10 cellular contexts compared by ENCODE assay signal in genomic region chr4:42398448-42399355, GRCh38. TPM values are rescaled to one million over a fixed set of nuclear protein-coding genes. Genes with fewer than 3 reads are reported as not detected.
DNase-seq lines count a peak whose midpoint lies in the region; ATAC-seq, FAIRE-seq and TF ChIP-seq lines count a peak whose summit lies in the region.
"Had no signal": no experiment of that assay in that cellular context is flagged by ENCODE, and none has a peak within 500 bp of the region (broad histone marks: within the 10 kb centered on the region; RNA-seq: fewer than 3 reads in every experiment).

No MANE protein-coding gene starts in this region.

- no peaks in the 10 kb centered on the region for H3K36me3 Mint-ChIP-seq in activated naive CD4-positive, alpha-beta T cell treated with anti-CD3 and anti-CD28 coated beads, Interleukin-2, amount 50 U/mL, for 24 hours

- H3K4me3 ChIP-seq in GM12878, result peak overlapping the region; percentile 83

- SMC1A ChIA-PET in GM12878 (lab: Charles Lee; ENCODE audit: uncharacterized antibody, unreplicated experiment), result interaction anchor here (2.8 kb wide), 1 partner anchor 28 kb away, joined by 9 read pairs; no protein-coding TSS in a partner anchor

- TF ChIP-seq RAD21 in GM12878 (IDR thresholded peaks at IDR 0.05; ENCODE audit: insufficient read depth, low read depth, low read length), result no peak

- TF ChIP-seq EP300 in GM12878 (IDR thresholded peaks at IDR 0.05; ENCODE audit: borderline replicate concordance in 1 of 2, control insufficient read depth in 1 of 2, low read depth in 2 of 2, low read length in 2 of 2), result no peak

- peaks cover 41% of the 10 kb centered on the region for H3K27me3 Mint-ChIP-seq in activated naive CD4-positive, alpha-beta T cell treated with anti-CD3 and anti-CD28 coated beads, Interleukin-2, amount 50 U/mL, for 24 hours

- no peaks in the 10 kb centered on the region for H3K36me3 ChIP-seq in GM12878 (ENCODE audit: control insufficient read depth in 2 of 2, insufficient read depth in 2 of 2, low read length in 1 of 2)

- no peak for DNase-seq in activated naive CD4-positive, alpha-beta T cell (lab: John Stamatoyannopoulos, UW)
- DNase-seq in GM12878 (ENCODE audit: low read depth, low spot score), result no peak
- peak; percentile 2 to 35 for DNase-seq in lung microvascular endothelial cell (ENCODE audit: low read depth in 2 of 2)
- DNase-seq in stimulated activated CD4-positive, alpha-beta T cell treated with anti-CD3 and anti-CD28 coated beads, Interleukin-4, amount 100 ng/mL, for 1 hour, result no peak
- DNase-seq in occipital lobe (lab: John Stamatoyannopoulos, UW), result no peak
- DNase-seq in nucleus accumbens (lab: John Stamatoyannopoulos, UW), result no peak

- H3K27ac Mint-ChIP-seq in activated naive CD4-positive, alpha-beta T cell treated with anti-CD3 and anti-CD28 coated beads, Interleukin-2, amount 50 U/mL, for 24 hours, result no peak overlapping the region

- H3K4me2 ChIP-seq in GM12878 (ENCODE audit: control insufficient read depth, insufficient read depth), result peak overlapping the region; percentile 85

- POLR2A ChIA-PET in GM12878 (lab: Charles Lee), result no interaction called here

- no peak overlapping the region for H3K27ac ChIP-seq in GM12878 (ENCODE audit: control insufficient read depth, insufficient read depth)

- RAD21 ChIA-PET in GM12878 (lab: Charles Lee; ENCODE audit: unreplicated experiment), result no interaction called here

- no peak for FAIRE-seq in GM12878 (lab: Jason Lieb, UNC)
- FAIRE-seq: keratinocyte had no signal

- no TSS peak for BruUV-seq in GM12878 (replicated peaks; lab: Mats Ljungman, UMichigan)

- TF ChIP-seq POLR2A in GM12878 (IDR thresholded peaks at IDR 0.05; ENCODE audit: low read depth, low read length), result no peak

- CTCF ChIA-PET in GM12878 (lab: Yijun Ruan, JAX), result interaction anchor here (1.7 kb wide), 1 partner anchor 119 kb away, joined by 4 read pairs; no protein-coding TSS in a partner anchor

- intact Hi-C loops in GM12878 (cut with micrococcal nuclease; ENCODE audit: unreplicated experiment), result loop anchor here (2.0 to 10.0 kb wide), 2 partner anchors 116 to 466 kb away; no protein-coding TSS in a partner anchor

- in situ Hi-C loops in GM12878 (cut with MboI), result no loop called here

- H4K20me1 ChIP-seq in GM12878 (ENCODE audit: control insufficient read depth, insufficient read depth), result no peaks in the 10 kb centered on the region

- H3K27me3 ChIP-seq in GM12878 (replicated peaks in 1 of 2; ENCODE audit: control insufficient read depth in 2 of 2, insufficient read depth in 2 of 2, low read length in 1 of 2), result peaks cover 2 to 10% of the 10 kb centered on the region in 2 experiments

- peak overlapping the region; percentile 66 for H3K4me3 Mint-ChIP-seq in activated naive CD4-positive, alpha-beta T cell treated with anti-CD3 and anti-CD28 coated beads, Interleukin-2, amount 50 U/mL, for 24 hours

- H3K9me3 ChIP-seq in GM12878 (replicated peaks; ENCODE audit: control insufficient read depth, insufficient read depth, low read length), result no peaks in the 10 kb centered on the region

- no peaks in the 10 kb centered on the region for H3K9me3 Mint-ChIP-seq in activated naive CD4-positive, alpha-beta T cell treated with anti-CD3 and anti-CD28 coated beads, Interleukin-2, amount 50 U/mL, for 24 hours

- no peak for TF ChIP-seq CTCF in GM12878 (IDR thresholded peaks at IDR 0.05 in 2 of 3, conservative IDR thresholded peaks at IDR 0.05 in 1 of 3; ENCODE audit: control insufficient read depth in 2 of 3, extremely low read depth in 1 of 3, insufficient read depth in 1 of 3, low read depth in 3 of 3, low read length in 3 of 3)

- peak overlapping the region; percentile 23; the same call in 1 of the 2 replicates for H3K9ac ChIP-seq in GM12878 (ENCODE audit: control insufficient read depth, insufficient read depth, low read length)

- H2AFZ ChIP-seq in GM12878 (ENCODE audit: control insufficient read depth, low read depth, low read length), result no peak overlapping the region; the same call in 1 of the 2 replicates

- H3K4me1 Mint-ChIP-seq in activated naive CD4-positive, alpha-beta T cell treated with anti-CD3 and anti-CD28 coated beads, Interleukin-2, amount 50 U/mL, for 24 hours, result peaks cover 25% of the 10 kb centered on the region

- no peak for ATAC-seq in GM12878
- ATAC-seq in activated CD4-positive, CD25-positive, alpha-beta regulatory T cell treated with anti-CD3 and anti-CD28 coated beads, Interleukin-2, amount 50 U/mL, for 24 hours, result no peak

- WGBS in GM12878 (ENCODE audit: insufficient coverage, insufficient replicate concordance, low lambda C conversion rate, missing lambda C conversion rate), result 17% methylated on average over 52 of the region's 53 CpGs

- H3K79me2 ChIP-seq in GM12878 (ENCODE audit: control insufficient read depth, insufficient read depth, low read length), result no peaks in the 10 kb centered on the region

- H3K4me1 ChIP-seq in GM12878 (ENCODE audit: control insufficient read depth, insufficient read depth, low read length), result peaks cover 12% of the 10 kb centered on the region

TF ChIP-seq in GM12878, 131 proteins besides CTCF, POLR2A, EP300 and RAD21:
- no peak for TF ChIP-seq IRF4 (IDR thresholded peaks at IDR 0.05; ENCODE audit: low read depth, low read length)
- peak; percentile 28; the same call in 1 of the 2 replicates for TF ChIP-seq RUNX3 (IDR thresholded peaks at IDR 0.05; ENCODE audit: low read length)

RNA-seq across cellular contexts. Expression of gene SHISA3, which starts 1.4 kb away (rescaled TPM):
- 0.19 TPM in 1 of 2 replicates, not detected in the other for total RNA-seq in GM12878 (2013; cell fraction: nucleolus; rRNA removed)
- total RNA-seq in GM12878 (2014; rRNA removed) (4.4 and 4.9 TPM in 2 replicates), GM12878 (2014; rRNA removed; fragmentation: Illumina TruSeq; extraction: Trizol) (3.9 TPM in 2 replicates), GM12878 (2021) (6.3 and 6.6 TPM in 2 replicates), lung microvascular endothelial cell (0.44 and 0.60 TPM in 2 replicates), occipital lobe (0.16 TPM)
- polyA plus RNA-seq in GM12878 (2011; ENCODE audit: low read depth), result 1.4 TPM
- polyA plus RNA-seq in GM12878 (2011; rRNA removed) (0.03 TPM in 1 of 2 replicates, not detected in the other), GM12878 (2014; fragmentation: Illumina TruSeq; extraction: Trizol) (3.7 and 4.1 TPM in 2 replicates), GM12878 (2014; fragmentation: Nextera tagmentation; extraction: Ambion mirVana) (1 to 10 TPM; 1.9 to 4.6 TPM), GM12878 (2014; rRNA removed) (5.5 and 7.2 TPM in 2 replicates), GM12878 (2016; fragmentation: Nextera tagmentation; extraction: Ambion mirVana) (1 to 10 TPM; 3.9 to 4.9 TPM)
- polyA plus RNA-seq in GM12878 (2011; cell fraction: cytosol; rRNA removed), result 0.04 TPM in 1 of 2 replicates, not detected in the other
- polyA plus RNA-seq in GM12878 (2011; cell fraction: nucleus; rRNA removed), result not detected in 2 replicates
- 3.8 and 3.9 TPM in 2 replicates for polyA plus RNA-seq in GM12878 (2012)
- not detected in 2 replicates for polyA minus RNA-seq in GM12878 (2011; rRNA and poly(A)+ RNA removed)
- polyA minus RNA-seq in GM12878 (2011; cell fraction: cytosol; rRNA and poly(A)+ RNA removed), result not detected in 2 replicates
- not detected in 2 replicates for polyA minus RNA-seq in GM12878 (2011; cell fraction: nucleus; rRNA and poly(A)+ RNA removed)
- total RNA-seq: SK-MEL-5 had no signal
- polyA plus RNA-seq: keratinocyte had no signal

Comparison
In these comparisons a context has a peak if more than half of its experiments do, and no peak if none do; other contexts are left out.
1. DNase-seq: peak in lung microvascular endothelial cell (2 of 2); none in activated naive CD4-positive, alpha-beta T cell (0 of 4), GM12878 (single experiment), stimulated activated CD4-positive, alpha-beta T cell treated with anti-CD3 and anti-CD28 coated beads, Interleukin-4, amount 100 ng/mL, for 1 hour (single experiment), occipital lobe (single experiment) and nucleus accumbens (0 of 56).